Comparison of ENCODE assay signal across 8 cellular contexts in the genomic region with DNA sequence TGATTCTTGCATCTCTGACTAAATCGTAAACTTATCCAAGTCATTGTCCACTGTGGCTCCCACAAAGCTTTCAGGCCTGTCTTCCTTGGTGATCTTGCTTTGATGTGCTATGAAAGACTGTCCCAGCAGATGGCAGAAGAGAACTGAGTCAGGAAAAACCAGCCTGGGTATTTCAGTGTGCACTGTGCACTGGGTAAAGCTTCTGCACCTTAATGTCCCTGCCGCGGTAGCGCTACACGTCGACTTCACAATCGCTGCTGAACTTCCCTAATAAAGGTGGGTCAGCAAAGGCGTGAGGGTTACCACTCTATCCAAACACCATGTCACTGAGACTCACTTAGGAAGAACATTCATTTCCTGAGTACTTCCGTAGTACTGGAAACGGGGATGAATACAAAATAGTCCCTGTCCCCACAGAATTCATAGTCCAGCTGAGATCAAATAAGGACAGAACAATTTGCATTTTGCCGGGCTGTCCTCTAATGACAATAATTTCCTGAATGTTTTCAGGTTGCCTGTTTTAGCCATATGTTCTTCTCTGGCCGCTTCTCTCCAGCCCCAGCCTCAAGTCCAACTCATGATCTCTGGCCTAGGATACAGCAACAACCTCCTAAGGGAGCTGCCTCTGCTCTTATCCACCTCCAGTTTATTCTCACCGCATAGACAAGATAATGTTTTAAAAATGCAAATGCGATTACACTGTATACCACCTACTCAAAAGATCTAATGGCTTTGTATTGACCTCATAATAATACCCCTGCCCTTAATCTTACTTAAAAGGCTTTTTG.
DNase-seq lines count a peak whose midpoint lies in the region; ATAC-seq and TF ChIP-seq lines count a peak whose summit lies in the region.

No MANE protein-coding gene starts in this region.

- H3K4me3 ChIP-seq in colonic mucosa (peak overlapping the region; percentile 23), lower leg skin (ENCODE audit: low read depth, poor library complexity, severe bottlenecking) (no peak overlapping the region)

- no peak overlapping the region for H3K27ac ChIP-seq in colonic mucosa

- no peaks in the 10 kb centered on the region for H3K27me3 ChIP-seq in colonic mucosa

- TF ChIP-seq CTCF in colonic mucosa (IDR thresholded peaks at IDR 0.05) (peak; percentile 64), lower leg skin (IDR thresholded peaks at IDR 0.05) (peak in 1 of 3 donors; percentile 64)

- H3K9me3 ChIP-seq in colonic mucosa: no peaks in the 10 kb centered on the region

- intact Hi-C loops in colonic mucosa (cut with DNase I): loop anchor here (5.0 kb wide), 1 partner anchor 210 kb away; no protein-coding TSS in a partner anchor
- intact Hi-C loops in lower leg skin (cut with DNase I; ENCODE audit: low total_unique reads): loop anchor here (10.0 kb wide), 1 partner anchor 208 kb away; no protein-coding TSS in a partner anchor

- DNase-seq in AML-193 (lab: John Stamatoyannopoulos, UW) (peak; percentile 81 to 83), NCI-H226 (peak; percentile 71), colonic mucosa (peak; percentile 86), lower leg skin (ENCODE audit: low spot score in 2 of 2) (peak; percentile 73 to 88)
- peak; percentile 40 to 59 for DNase-seq in activated CD4-positive, alpha-beta T cell treated with anti-CD3 and anti-CD28 coated beads for 24 hours (ENCODE audit: low read depth in 2 of 2)
- peak; percentile 25 to 50 (median 34) for DNase-seq in stimulated activated CD4-positive, alpha-beta T cell treated with anti-CD3 and anti-CD28 coated beads, TNF-alpha, amount 100 ng/mL, for 1 hour (ENCODE audit: low read depth in 3 of 3, low spot score in 1 of 3)

- H3K4me1 ChIP-seq in colonic mucosa: peaks cover 6% of the 10 kb centered on the region

- H3K9ac ChIP-seq in colonic mucosa (ENCODE audit: low read depth in 2 of 2, low read length in 2 of 2): peak overlapping the region in 1 of 2 donors; percentile 62

- 23 to 25% methylated on average over 14 of the region's 14 CpGs for WGBS in lower leg skin, 2 donors

- H3K36me3 ChIP-seq in colonic mucosa: no peaks in the 10 kb centered on the region

- ATAC-seq in GM18870 (IDR thresholded peaks at IDR 0.05; ENCODE audit: unreplicated experiment) (peak; percentile 87), HG03135 (IDR thresholded peaks at IDR 0.05; ENCODE audit: unreplicated experiment) (peak; percentile 78)

- TF ChIP-seq POLR2A in lower leg skin (IDR thresholded peaks at IDR 0.05): no peak

Comparison
In these comparisons a context has a peak if more than half of its experiments do, and no peak if none do; other contexts are left out.
1. DNase-seq: peak in every context shown above with its lines; median percentile 86 in colonic mucosa; 82 in AML-193; 80 in lower leg skin; 71 in NCI-H226; 50 in activated CD4-positive, alpha-beta T cell treated with anti-CD3 and anti-CD28 coated beads for 24 hours; 34 in stimulated activated CD4-positive, alpha-beta T cell treated with anti-CD3 and anti-CD28 coated beads, TNF-alpha, amount 100 ng/mL, for 1 hour.